ENCODE assay signal across 18 cellular contexts in the genomic region with DNA sequence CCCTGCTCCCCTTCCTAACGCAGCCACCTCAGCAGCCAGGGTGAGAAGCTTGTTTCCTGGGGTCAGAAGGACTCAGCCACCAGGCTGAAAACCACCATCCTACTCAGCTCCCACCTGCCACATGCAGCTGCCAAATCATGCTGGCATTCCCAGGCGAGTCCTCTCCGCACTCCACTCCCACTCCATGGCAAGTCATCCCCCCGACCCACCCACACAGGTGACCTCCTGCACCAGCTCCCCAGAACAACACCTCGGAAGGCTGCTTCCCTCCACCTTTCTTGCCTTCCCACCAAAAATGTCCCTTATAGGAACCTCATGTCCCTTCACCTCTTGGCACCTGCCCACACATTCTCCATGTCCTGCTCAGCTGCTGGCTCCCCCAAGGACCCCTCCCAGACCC. TPM values are rescaled to one million over a fixed set of nuclear protein-coding genes. Genes with fewer than 3 reads are reported as not detected.
A peak's percentile ranks its signal among the peaks of the same experiment; 100 is the strongest.
DNase-seq lines count a peak whose midpoint lies in the region; ATAC-seq, FAIRE-seq and TF ChIP-seq lines count a peak whose summit lies in the region.
"Had no signal": no experiment of that assay in that cellular context is flagged by ENCODE, and none has a peak within 500 bp of the region (broad histone marks: within the 10 kb centered on the region; RNA-seq: fewer than 3 reads in every experiment).

No MANE protein-coding gene starts in this region.

- TF ChIP-seq CTCF in IMR-90 (conservative IDR thresholded peaks at IDR 0.05; ENCODE audit: low read depth, low read length) (no peak), endodermal cell (conservative IDR thresholded peaks at IDR 0.05) (no peak), progenitor cell of endocrine pancreas (IDR thresholded peaks at IDR 0.05; ENCODE audit: unreplicated experiment) (no peak)

- H3K9me3 Mint-ChIP-seq in activated CD8-positive, alpha-beta memory T cell treated with anti-CD3 and anti-CD28 coated beads, Interleukin-2, amount 10 ng/mL, durations not matched to agents 7 days and 5 days (ENCODE audit: low read depth): no peaks in the 10 kb centered on the region
- H3K9me3 Mint-ChIP-seq in endodermal cell: no peaks in the 10 kb centered on the region
- no peaks in the 10 kb centered on the region for H3K9me3 Mint-ChIP-seq in progenitor cell of endocrine pancreas (ENCODE audit: low read depth)
- no peaks in the 10 kb centered on the region for H3K9me3 Mint-ChIP-seq in T-cell

- no peak for FAIRE-seq in H54 (lab: Jason Lieb, UNC)
- FAIRE-seq: small intestine had no signal

- no peak overlapping the region for H3K18ac ChIP-seq in IMR-90 (ENCODE audit: low read depth, low read length)

- H2AK5ac ChIP-seq in IMR-90 (ENCODE audit: low read depth, low read length): no peak overlapping the region

- no peak overlapping the region for H3K56ac ChIP-seq in IMR-90 (ENCODE audit: extremely low read depth, insufficient read depth, low read length)

- H2BK15ac ChIP-seq in IMR-90 (ENCODE audit: low read depth, low read length): no peak overlapping the region

- H3K4me3 ChIP-seq in IMR-90 (ENCODE audit: insufficient read depth, low read depth, low read length) (no peak overlapping the region), endodermal cell (ENCODE audit: low read length) (no peak overlapping the region)
- H3K4me3 ChIP-seq: esophagus muscularis mucosa, PC-9, SK-N-MC, thyroid gland had no signal

- H3K36me3 ChIP-seq in IMR-90 (ENCODE audit: control insufficient read depth, insufficient read depth, low read length) (peaks cover 48% of the 10 kb centered on the region), endodermal cell (ENCODE audit: control insufficient read depth, insufficient read depth, low read length) (peaks cover 55% of the 10 kb centered on the region)

- H3K4me1 Mint-ChIP-seq in activated CD8-positive, alpha-beta memory T cell treated with anti-CD3 and anti-CD28 coated beads, Interleukin-2, amount 10 ng/mL, durations not matched to agents 7 days and 5 days: peaks cover 29% of the 10 kb centered on the region
- H3K4me1 Mint-ChIP-seq in endodermal cell: peaks cover 14% of the 10 kb centered on the region
- peaks cover 14% of the 10 kb centered on the region for H3K4me1 Mint-ChIP-seq in progenitor cell of endocrine pancreas (ENCODE audit: low read depth)
- peaks cover 28 to 45% (median 41%) of the 10 kb centered on the region in 3 donors for H3K4me1 Mint-ChIP-seq in T-cell

- dilution Hi-C loops in IMR-90 (cut with HindIII; ENCODE audit: low sequenced_read_pairs, unreplicated experiment): no loop called here

- H3K14ac ChIP-seq in IMR-90 (replicated peaks; ENCODE audit: low read depth, low read length): no peak overlapping the region

- POLR2A ChIA-PET in IMR-90 (lab: Charles Lee; ENCODE audit: unreplicated experiment): no interaction called here
- POLR2A ChIA-PET in T-cell (lab: Charles Lee): no interaction called here

- no peaks in the 10 kb centered on the region for H3K9me3 ChIP-seq in IMR-90 (ENCODE audit: control insufficient read depth, insufficient read depth, low read length)
- H3K9me3 ChIP-seq in endodermal cell (ENCODE audit: control insufficient read depth, low read length): no peaks in the 10 kb centered on the region
- H3K9me3 ChIP-seq: esophagus muscularis mucosa, thyroid gland had no signal

- intact Hi-C loops in IMR-90 (cut with micrococcal nuclease): no loop called here

- peaks cover 12% of the 10 kb centered on the region for H3K9me1 ChIP-seq in IMR-90 (ENCODE audit: insufficient read depth, low read length)

- no peak for TF ChIP-seq RAD21 in IMR-90 (IDR thresholded peaks at IDR 0.05; ENCODE audit: low read length)

- ATAC-seq in activated CD8-positive, alpha-beta memory T cell treated with anti-CD3 and anti-CD28 coated beads, Interleukin-2, amount 10 ng/mL, durations not matched to agents 7 days and 5 days: no peak
- ATAC-seq in IMR-90 (ENCODE audit: low read depth): no peak
- no peak for ATAC-seq in T-cell (replicated peaks in 1 of 4)
- ATAC-seq in HG03571 (IDR thresholded peaks at IDR 0.05; ENCODE audit: unreplicated experiment): no peak

- CTCF ChIA-PET in activated CD8-positive, alpha-beta memory T cell treated with anti-CD3 and anti-CD28 coated beads, Interleukin-2, amount 10 ng/mL, durations not matched to agents 7 days and 5 days (lab: Charles Lee): no interaction called here
- CTCF ChIA-PET in IMR-90 (lab: Yijun Ruan, JAX): no interaction called here
- CTCF ChIA-PET in T-cell (lab: Charles Lee): interaction anchor here in 1 of 2 donors (0.5 kb wide), 1 partner anchor 52 kb away, joined by 4 read pairs; no protein-coding TSS in a partner anchor

- H4K5ac ChIP-seq in IMR-90 (ENCODE audit: low read depth, low read length): no peak overlapping the region

- no peak overlapping the region for H2AK9ac ChIP-seq in IMR-90 (replicated peaks; ENCODE audit: low read depth, low read length, poor library complexity)

- peaks cover 22 to 73% of the 10 kb centered on the region in 2 experiments for H3K79me1 ChIP-seq in IMR-90 (ENCODE audit: low read depth in 1 of 2, low read length in 2 of 2)

- H3K4ac ChIP-seq in IMR-90 (ENCODE audit: low read depth, low read length): no peak overlapping the region

- peak overlapping the region; percentile 9 for H3K27ac Mint-ChIP-seq in activated CD8-positive, alpha-beta memory T cell treated with anti-CD3 and anti-CD28 coated beads, Interleukin-2, amount 10 ng/mL, durations not matched to agents 7 days and 5 days
- peak overlapping the region; percentile 45 for H3K27ac Mint-ChIP-seq in endodermal cell
- peak overlapping the region; percentile 48 for H3K27ac Mint-ChIP-seq in progenitor cell of endocrine pancreas
- H3K27ac Mint-ChIP-seq in T-cell: peak overlapping the region in 1 of 2 donors; percentile 46

- H3K9ac ChIP-seq in IMR-90 (ENCODE audit: low read depth, low read length): no peak overlapping the region
- no peak overlapping the region for H3K9ac ChIP-seq in endodermal cell (ENCODE audit: extremely low read depth, low read length, poor library complexity, severe bottlenecking)

- H4K91ac ChIP-seq in IMR-90 (ENCODE audit: insufficient read depth, low read depth, low read length): no peak overlapping the region

- in situ Hi-C loops in IMR-90 (cut with MboI; ENCODE audit: low sequenced_read_pairs): no loop called here

- no peaks in the 10 kb centered on the region for H3K27me3 ChIP-seq in IMR-90 (ENCODE audit: control insufficient read depth, insufficient read depth, low read length)
- H3K27me3 ChIP-seq in endodermal cell (ENCODE audit: control insufficient read depth, insufficient read depth, low read length, poor library complexity, severe bottlenecking): no peaks in the 10 kb centered on the region
- H3K27me3 ChIP-seq: esophagus muscularis mucosa, thyroid gland had no signal

- H4K20me1 ChIP-seq in IMR-90 (ENCODE audit: insufficient read depth, low read length): peaks cover 71% of the 10 kb centered on the region

- BruUV-seq in IMR-90 (replicated peaks; lab: Mats Ljungman, UMichigan): no TSS peak

- H3K4me2 ChIP-seq in IMR-90 (ENCODE audit: low read depth, low read length): no peak overlapping the region
- H3K4me2 ChIP-seq: PC-9 had no signal

- no peak overlapping the region for H2BK20ac ChIP-seq in IMR-90 (ENCODE audit: low read depth, low read length)

- WGBS in IMR-90 (ENCODE audit: extremely low coverage in 2 of 2, insufficient read length in 1 of 2), 2 experiments: 98% methylated on average over 5 of the region's 5 CpGs; no CpG with 5 or more reads in 1 of the 2 experiments
- WGBS in endodermal cell (ENCODE audit: insufficient coverage in 1 of 2, insufficient read length in 1 of 2), 2 experiments: 83 to 93% methylated on average over 1 to 5 of the region's 5 CpGs

- DNase-seq in activated CD8-positive, alpha-beta memory T cell treated with anti-CD3 and anti-CD28 coated beads, Interleukin-2, amount 10 ng/mL, durations not matched to agents 7 days and 5 days: no peak
- DNase-seq in activated CD8-positive, alpha-beta memory T cell treated with anti-CD3 and anti-CD28 coated beads, Interleukin-2, amount 50 U/mL, for 48 hours: no peak
- DNase-seq in IMR-90 (no peak), endodermal cell (no peak), progenitor cell of endocrine pancreas (ENCODE audit: low spot score, unreplicated experiment) (no peak), T-cell (no peak), H54 (ENCODE audit: insufficient read length, low spot score) (no peak)
- DNase-seq: amygdala, DND-41, NCI-H1694 treated with DMSO at 0.1 percent for 48 hours, NCI-H2227 treated with DMSO at 0.1 percent for 48 hours, PC-9, posterior cingulate gyrus, small intestine, thyroid gland had no signal

- H3K4me3 Mint-ChIP-seq in activated CD8-positive, alpha-beta memory T cell treated with anti-CD3 and anti-CD28 coated beads, Interleukin-2, amount 10 ng/mL, durations not matched to agents 7 days and 5 days: no peak overlapping the region
- H3K4me3 Mint-ChIP-seq in endodermal cell (no peak overlapping the region), progenitor cell of endocrine pancreas (ENCODE audit: low read depth) (no peak overlapping the region), T-cell (no peak overlapping the region)

- H2BK120ac ChIP-seq in IMR-90 (ENCODE audit: low read depth, low read length): no peak overlapping the region

- TF ChIP-seq POLR2A in IMR-90 (IDR thresholded peaks at IDR 0.05; ENCODE audit: low read depth, low read length) (no peak), H54 (IDR thresholded peaks at IDR 0.05; ENCODE audit: low read depth, low read length) (no peak)

- no peak overlapping the region for H3K27ac ChIP-seq in IMR-90 (ENCODE audit: insufficient read depth, low read length)
- no peak overlapping the region for H3K27ac ChIP-seq in endodermal cell (ENCODE audit: low read depth, low read length)
- H3K27ac ChIP-seq: esophagus muscularis mucosa, PC-9, SK-N-MC, thyroid gland had no signal

- H3K27me3 Mint-ChIP-seq in activated CD8-positive, alpha-beta memory T cell treated with anti-CD3 and anti-CD28 coated beads, Interleukin-2, amount 10 ng/mL, durations not matched to agents 7 days and 5 days: no peaks in the 10 kb centered on the region
- no peaks in the 10 kb centered on the region for H3K27me3 Mint-ChIP-seq in endodermal cell (ENCODE audit: insufficient read depth)
- no peaks in the 10 kb centered on the region for H3K27me3 Mint-ChIP-seq in progenitor cell of endocrine pancreas
- no peaks in the 10 kb centered on the region for H3K27me3 Mint-ChIP-seq in T-cell

- no peak overlapping the region for H4K8ac ChIP-seq in IMR-90 (ENCODE audit: low read depth in 2 of 2, low read length in 2 of 2)

- peak overlapping the region; percentile 15 for H2AFZ ChIP-seq in IMR-90 (replicated peaks; ENCODE audit: low read length, poor library complexity)
- H2AFZ ChIP-seq: PC-9 had no signal

- peaks cover 22% of the 10 kb centered on the region for H3K36me3 Mint-ChIP-seq in activated CD8-positive, alpha-beta memory T cell treated with anti-CD3 and anti-CD28 coated beads, Interleukin-2, amount 10 ng/mL, durations not matched to agents 7 days and 5 days
- H3K36me3 Mint-ChIP-seq in endodermal cell (ENCODE audit: low read depth): peaks cover 46% of the 10 kb centered on the region
- peaks cover 21% of the 10 kb centered on the region for H3K36me3 Mint-ChIP-seq in progenitor cell of endocrine pancreas (ENCODE audit: insufficient read depth)
- peaks cover 23% of the 10 kb centered on the region for H3K36me3 Mint-ChIP-seq in T-cell

- no peak overlapping the region for H2BK5ac ChIP-seq in IMR-90 (ENCODE audit: low read depth, low read length, poor library complexity, severe bottlenecking)

- H3K4me1 ChIP-seq in IMR-90 (ENCODE audit: control insufficient read depth, insufficient read depth, low read length): peaks cover 9% of the 10 kb centered on the region; the same call in 1 of the 2 replicates
- H3K4me1 ChIP-seq in endodermal cell (ENCODE audit: control insufficient read depth, insufficient read depth, low read length): peaks cover 8% of the 10 kb centered on the region

- H3K23ac ChIP-seq in IMR-90 (ENCODE audit: low read depth, low read length): no peak overlapping the region

RNA-seq across cellular contexts. Expression of gene PDAP1, which starts 4.6 kb away (rescaled TPM):
- 100 to 1,000 TPM in 1 of 2 experiments, 10 to 100 TPM in 1; 94.7 to 128 TPM for total RNA-seq in activated CD8-positive, alpha-beta memory T cell treated with anti-CD3 and anti-CD28 coated beads, Interleukin-2, amount 10 ng/mL, durations not matched to agents 7 days and 5 days
- total RNA-seq in IMR-90 (2012; rRNA removed): 40.3 and 124 TPM in 2 replicates
- polyA plus RNA-seq in IMR-90 (2012; rRNA removed): 123 and 193 TPM in 2 replicates
- polyA plus RNA-seq in IMR-90 (2012; cell fraction: cytosol; rRNA removed): 86.2 and 146 TPM in 2 replicates
- 22.9 and 59.0 TPM in 2 replicates for polyA plus RNA-seq in IMR-90 (2012; cell fraction: nucleus; rRNA removed; ENCODE audit: low replicate concordance)
- 100 to 1,000 TPM; 147 to 165 TPM for total RNA-seq in endodermal cell
- polyA plus RNA-seq in endodermal cell (2013, experiment 1 of 2): 130 TPM
- 130 TPM for polyA plus RNA-seq in endodermal cell (2013, experiment 2 of 2)
- total RNA-seq in progenitor cell of endocrine pancreas: 128 TPM in 2 replicates
- 10 to 100 TPM; 48.1 to 75.7 (median 67.4) TPM for total RNA-seq in T-cell

RNA-seq across cellular contexts. Expression of gene BUD31, which starts 5.0 kb away (rescaled TPM):
- 100 to 1,000 TPM; 116 to 138 TPM for total RNA-seq in activated CD8-positive, alpha-beta memory T cell treated with anti-CD3 and anti-CD28 coated beads, Interleukin-2, amount 10 ng/mL, durations not matched to agents 7 days and 5 days
- total RNA-seq in IMR-90 (2012; rRNA removed) (72.6 and 111 TPM in 2 replicates), endodermal cell (100 to 1,000 TPM; 102 to 117 TPM), progenitor cell of endocrine pancreas (97.2 and 102 TPM in 2 replicates), T-cell (100 to 1,000 TPM in 1 of 5 donors, 10 to 100 TPM in 4; 63.2 to 127 (median 82.3) TPM)
- 94.2 and 97.2 TPM in 2 replicates for polyA plus RNA-seq in IMR-90 (2012; rRNA removed)
- polyA plus RNA-seq in IMR-90 (2012; cell fraction: cytosol; rRNA removed): 45.7 and 87.3 TPM in 2 replicates
- polyA plus RNA-seq in IMR-90 (2012; cell fraction: nucleus; rRNA removed; ENCODE audit: low replicate concordance): 26.6 and 74.7 TPM in 2 replicates
- polyA plus RNA-seq in endodermal cell (2013, experiment 1 of 2): 89.0 TPM
- polyA plus RNA-seq in endodermal cell (2013, experiment 2 of 2): 90.0 TPM

RNA-seq across cellular contexts. Expression of gene ARPC1B, which starts 29.2 kb away (rescaled TPM):
- 100 to 1,000 TPM; 388 to 398 TPM for total RNA-seq in activated CD8-positive, alpha-beta memory T cell treated with anti-CD3 and anti-CD28 coated beads, Interleukin-2, amount 10 ng/mL, durations not matched to agents 7 days and 5 days
- 243 and 351 TPM in 2 replicates for total RNA-seq in IMR-90 (2012; rRNA removed)
- 488 and 548 TPM in 2 replicates for polyA plus RNA-seq in IMR-90 (2012; rRNA removed)
- 590 and 650 TPM in 2 replicates for polyA plus RNA-seq in IMR-90 (2012; cell fraction: cytosol; rRNA removed)
- 160 and 428 TPM in 2 replicates for polyA plus RNA-seq in IMR-90 (2012; cell fraction: nucleus; rRNA removed; ENCODE audit: low replicate concordance)
- total RNA-seq in endodermal cell: 10 to 100 TPM; 53.3 to 73.9 TPM
- polyA plus RNA-seq in endodermal cell (2013, experiment 1 of 2): 41.0 TPM
- polyA plus RNA-seq in endodermal cell (2013, experiment 2 of 2): 48.7 TPM
- 27.5 and 28.2 TPM in 2 replicates for total RNA-seq in progenitor cell of endocrine pancreas
- 100 to 1,000 TPM; 131 to 232 (median 203) TPM for total RNA-seq in T-cell

RNA-seq across cellular contexts. Expression of gene PTCD1, which starts 34.8 kb away (rescaled TPM):
- 1 to 10 TPM; 5.8 to 8.9 TPM for total RNA-seq in activated CD8-positive, alpha-beta memory T cell treated with anti-CD3 and anti-CD28 coated beads, Interleukin-2, amount 10 ng/mL, durations not matched to agents 7 days and 5 days
- 2.2 and 2.8 TPM in 2 replicates for total RNA-seq in IMR-90 (2012; rRNA removed)
- 4.0 and 4.7 TPM in 2 replicates for polyA plus RNA-seq in IMR-90 (2012; rRNA removed)
- 1.9 and 3.5 TPM in 2 replicates for polyA plus RNA-seq in IMR-90 (2012; cell fraction: cytosol; rRNA removed)
- 9.5 and 11.6 TPM in 2 replicates for polyA plus RNA-seq in IMR-90 (2012; cell fraction: nucleus; rRNA removed; ENCODE audit: low replicate concordance)
- total RNA-seq in endodermal cell: 10 to 100 TPM; 11.9 to 12.5 TPM
- 5.8 TPM for polyA plus RNA-seq in endodermal cell (2013, experiment 1 of 2)
- polyA plus RNA-seq in endodermal cell (2013, experiment 2 of 2): 5.2 TPM
- 12.0 and 16.8 TPM in 2 replicates for total RNA-seq in progenitor cell of endocrine pancreas
- 10 to 100 TPM in 3 of 5 donors, 1 to 10 TPM in 2; 5.4 to 11.6 (median 10.5) TPM for total RNA-seq in T-cell

RNA-seq across cellular contexts. Expression of gene CPSF4, which starts 35.0 kb away (rescaled TPM):
- 10 to 100 TPM; 72.2 to 75.4 TPM for total RNA-seq in activated CD8-positive, alpha-beta memory T cell treated with anti-CD3 and anti-CD28 coated beads, Interleukin-2, amount 10 ng/mL, durations not matched to agents 7 days and 5 days
- total RNA-seq in IMR-90 (2012; rRNA removed) (23.8 and 23.9 TPM in 2 replicates), endodermal cell (100 to 1,000 TPM in 1 of 2 donors, 10 to 100 TPM in 1; 87.3 to 126 TPM), progenitor cell of endocrine pancreas (77.4 and 86.9 TPM in 2 replicates), T-cell (10 to 100 TPM; 44.4 to 58.1 (median 52.3) TPM)
- polyA plus RNA-seq in IMR-90 (2012; rRNA removed): 38.5 and 44.9 TPM in 2 replicates
- polyA plus RNA-seq in IMR-90 (2012; cell fraction: cytosol; rRNA removed): 16.1 and 26.6 TPM in 2 replicates
- polyA plus RNA-seq in IMR-90 (2012; cell fraction: nucleus; rRNA removed; ENCODE audit: low replicate concordance): 158 and 162 TPM in 2 replicates
- 89.5 TPM for polyA plus RNA-seq in endodermal cell (2013, experiment 1 of 2)
- 81.8 TPM for polyA plus RNA-seq in endodermal cell (2013, experiment 2 of 2)
